14 cellular contexts compared by ENCODE assay signal in the genomic region with DNA sequence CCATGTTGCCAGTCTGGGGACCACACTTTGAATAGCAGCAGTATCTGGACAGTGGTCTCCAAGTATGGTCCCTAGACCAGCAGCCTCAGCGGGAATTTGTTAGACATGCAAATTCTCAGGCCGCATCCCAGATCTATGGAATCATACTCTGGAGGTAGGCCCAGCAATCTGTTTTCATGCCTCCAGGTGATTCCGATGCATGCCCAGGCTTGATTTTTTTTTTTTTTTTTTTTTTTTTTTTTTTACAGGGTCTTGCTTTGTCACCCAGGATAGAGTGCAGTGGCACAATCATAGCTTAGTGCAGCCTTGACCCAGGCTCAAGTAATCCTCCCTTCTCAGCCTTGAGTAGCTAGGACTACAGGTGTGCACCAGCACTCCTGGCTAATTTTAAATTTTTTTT. TPM values are rescaled to one million over a fixed set of nuclear protein-coding genes. Genes with fewer than 3 reads are reported as not detected.
DNase-seq lines count a peak whose midpoint lies in the region; ATAC-seq lines count a peak whose summit lies in the region.
"Had no signal": no experiment of that assay in that cellular context is flagged by ENCODE, and none has a peak within 500 bp of the region (broad histone marks: within the 10 kb centered on the region; RNA-seq: fewer than 3 reads in every experiment).

No MANE protein-coding gene starts in this region.

- peaks cover 49% of the 10 kb centered on the region for H3K4me1 Mint-ChIP-seq in activated CD4-positive, alpha-beta T cell treated with anti-CD3 and anti-CD28 coated beads, Interleukin-2, amount 10 ng/mL, durations not matched to agents 24 days and 14 days
- peaks cover 19 to 20% (median 20%) of the 10 kb centered on the region in 3 donors for H3K4me1 Mint-ChIP-seq in IgD-negative memory B cell
- peaks cover 15% of the 10 kb centered on the region for H3K4me1 Mint-ChIP-seq in activated T-helper 17 cell treated with anti-CD3 and anti-CD28 coated beads, Interleukin-2, amount 50 U/mL, for 72 hours
- peaks cover 39 to 40% of the 10 kb centered on the region in 2 donors for H3K4me1 Mint-ChIP-seq in natural killer cell treated with Interleukin-12 subunit alpha and Interleukin-12 subunit beta and Interleukin-15 and Interleukin-18, amount 100 ng/mL, for 72 hours (ENCODE audit: low read depth in 2 of 2)

- DNase-seq in activated CD4-positive, alpha-beta T cell treated with anti-CD3 and anti-CD28 coated beads, Interleukin-2, amount 10 ng/mL, durations not matched to agents 24 days and 14 days = no peak
- no peak for DNase-seq in activated CD4-positive, alpha-beta T cell treated with anti-CD3 and anti-CD28 coated beads for 4 hours
- no peak for DNase-seq in natural killer cell treated with Interleukin-12 subunit alpha and Interleukin-12 subunit beta and Interleukin-15 and Interleukin-18, amount 100 ng/mL, for 72 hours (ENCODE audit: low spot score)
- no peak for DNase-seq in HUDEP-2 (lab: John Stamatoyannopoulos, UW; ENCODE audit: unreplicated experiment in 76 of 76)
- DNase-seq: Caco-2, left ventricle myocardium superior, NCI-H2029 treated with DMSO at 0.1 percent for 48 hours had no signal

- H3K9me3 Mint-ChIP-seq in activated CD4-positive, alpha-beta T cell treated with anti-CD3 and anti-CD28 coated beads, Interleukin-2, amount 10 ng/mL, durations not matched to agents 24 days and 14 days = no peaks in the 10 kb centered on the region
- H3K9me3 Mint-ChIP-seq in IgD-negative memory B cell = no peaks in the 10 kb centered on the region
- H3K9me3 Mint-ChIP-seq in activated T-helper 17 cell treated with anti-CD3 and anti-CD28 coated beads, Interleukin-2, amount 50 U/mL, for 72 hours = no peaks in the 10 kb centered on the region
- H3K9me3 Mint-ChIP-seq in natural killer cell treated with Interleukin-12 subunit alpha and Interleukin-12 subunit beta and Interleukin-15 and Interleukin-18, amount 100 ng/mL, for 72 hours = no peaks in the 10 kb centered on the region

- peak overlapping the region; percentile 98 for H3K27ac Mint-ChIP-seq in activated CD4-positive, alpha-beta T cell treated with anti-CD3 and anti-CD28 coated beads, Interleukin-2, amount 10 ng/mL, durations not matched to agents 24 days and 14 days
- H3K27ac Mint-ChIP-seq in IgD-negative memory B cell = peak overlapping the region in 2 of 3 donors; percentile 62 to 83
- peak overlapping the region; percentile 98 for H3K27ac Mint-ChIP-seq in activated T-helper 17 cell treated with anti-CD3 and anti-CD28 coated beads, Interleukin-2, amount 50 U/mL, for 72 hours
- peak overlapping the region; percentile 88 to 99 for H3K27ac Mint-ChIP-seq in natural killer cell treated with Interleukin-12 subunit alpha and Interleukin-12 subunit beta and Interleukin-15 and Interleukin-18, amount 100 ng/mL, for 72 hours

- H3K4me3 Mint-ChIP-seq in activated CD4-positive, alpha-beta T cell treated with anti-CD3 and anti-CD28 coated beads, Interleukin-2, amount 10 ng/mL, durations not matched to agents 24 days and 14 days = peak overlapping the region; percentile 98
- H3K4me3 Mint-ChIP-seq in IgD-negative memory B cell = peak overlapping the region in 1 of 4 donors; percentile 83
- peak overlapping the region; percentile 98 for H3K4me3 Mint-ChIP-seq in activated T-helper 17 cell treated with anti-CD3 and anti-CD28 coated beads, Interleukin-2, amount 50 U/mL, for 72 hours
- no peak overlapping the region for H3K4me3 Mint-ChIP-seq in natural killer cell treated with Interleukin-12 subunit alpha and Interleukin-12 subunit beta and Interleukin-15 and Interleukin-18, amount 100 ng/mL, for 72 hours

- no peaks in the 10 kb centered on the region for H3K27me3 Mint-ChIP-seq in activated CD4-positive, alpha-beta T cell treated with anti-CD3 and anti-CD28 coated beads, Interleukin-2, amount 10 ng/mL, durations not matched to agents 24 days and 14 days
- no peaks in the 10 kb centered on the region for H3K27me3 Mint-ChIP-seq in IgD-negative memory B cell
- no peaks in the 10 kb centered on the region for H3K27me3 Mint-ChIP-seq in activated T-helper 17 cell treated with anti-CD3 and anti-CD28 coated beads, Interleukin-2, amount 50 U/mL, for 72 hours
- no peaks in the 10 kb centered on the region for H3K27me3 Mint-ChIP-seq in natural killer cell treated with Interleukin-12 subunit alpha and Interleukin-12 subunit beta and Interleukin-15 and Interleukin-18, amount 100 ng/mL, for 72 hours

- intact Hi-C loops in activated CD4-positive, alpha-beta T cell treated with anti-CD3 and anti-CD28 coated beads, Interleukin-2, amount 10 ng/mL, durations not matched to agents 24 days and 14 days (cut with micrococcal nuclease) = loop anchor here (10.0 kb wide), 1 partner anchor 78 kb away; no protein-coding TSS in a partner anchor

- peaks cover 23% of the 10 kb centered on the region for H3K36me3 Mint-ChIP-seq in activated CD4-positive, alpha-beta T cell treated with anti-CD3 and anti-CD28 coated beads, Interleukin-2, amount 10 ng/mL, durations not matched to agents 24 days and 14 days (ENCODE audit: low read depth)
- H3K36me3 Mint-ChIP-seq in IgD-negative memory B cell = peaks cover 2% of the 10 kb centered on the region
- peaks cover 44% of the 10 kb centered on the region for H3K36me3 Mint-ChIP-seq in activated T-helper 17 cell treated with anti-CD3 and anti-CD28 coated beads, Interleukin-2, amount 50 U/mL, for 72 hours (ENCODE audit: low read depth)
- no peaks in the 10 kb centered on the region for H3K36me3 Mint-ChIP-seq in natural killer cell treated with Interleukin-12 subunit alpha and Interleukin-12 subunit beta and Interleukin-15 and Interleukin-18, amount 100 ng/mL, for 72 hours

- ATAC-seq in activated T-helper 17 cell treated with anti-CD3 and anti-CD28 coated beads, Interleukin-2, amount 50 U/mL, for 72 hours (replicated peaks) = no peak
- ATAC-seq in natural killer cell treated with Interleukin-12 subunit alpha and Interleukin-12 subunit beta and Interleukin-15 and Interleukin-18, amount 100 ng/mL, for 72 hours = no peak
- no peak for ATAC-seq in GM18511 (IDR thresholded peaks at IDR 0.05; ENCODE audit: unreplicated experiment)
- no peak for ATAC-seq in HG02884 (IDR thresholded peaks at IDR 0.05; ENCODE audit: unreplicated experiment)
- ATAC-seq: left ventricle myocardium superior had no signal

RNA-seq across cellular contexts. Expression of a gene that starts 0.7 kb away (rescaled TPM):
- total RNA-seq in activated CD4-positive, alpha-beta T cell treated with anti-CD3 and anti-CD28 coated beads, Interleukin-2, amount 10 ng/mL, durations not matched to agents 24 days and 14 days = 59.0 and 59.6 TPM in 2 replicates
- 0.68 TPM for polyA plus RNA-seq in IgD-negative memory B cell
- total RNA-seq in activated T-helper 17 cell treated with anti-CD3 and anti-CD28 coated beads, Interleukin-2, amount 50 U/mL, for 72 hours = 10 to 100 TPM; 42.4 to 43.7 TPM
- total RNA-seq in natural killer cell treated with Interleukin-12 subunit alpha and Interleukin-12 subunit beta and Interleukin-15 and Interleukin-18, amount 100 ng/mL, for 72 hours = 10 to 100 TPM; 13.6 to 18.9 TPM
- total RNA-seq: A673, myocyte, renal cortical epithelial cell had no signal

RNA-seq across cellular contexts. Expression of a gene that starts 41.1 kb away (rescaled TPM):
- total RNA-seq in activated CD4-positive, alpha-beta T cell treated with anti-CD3 and anti-CD28 coated beads, Interleukin-2, amount 10 ng/mL, durations not matched to agents 24 days and 14 days = 114 and 122 TPM in 2 replicates
- 126 TPM for polyA plus RNA-seq in IgD-negative memory B cell
- total RNA-seq in activated T-helper 17 cell treated with anti-CD3 and anti-CD28 coated beads, Interleukin-2, amount 50 U/mL, for 72 hours = 100 to 1,000 TPM in 1 of 2 donors, 10 to 100 TPM in 1; 60.8 to 186 TPM
- 100 to 1,000 TPM; 209 to 243 TPM for total RNA-seq in natural killer cell treated with Interleukin-12 subunit alpha and Interleukin-12 subunit beta and Interleukin-15 and Interleukin-18, amount 100 ng/mL, for 72 hours
